ENCODE assay signal across 24 cellular contexts in the genomic region with DNA sequence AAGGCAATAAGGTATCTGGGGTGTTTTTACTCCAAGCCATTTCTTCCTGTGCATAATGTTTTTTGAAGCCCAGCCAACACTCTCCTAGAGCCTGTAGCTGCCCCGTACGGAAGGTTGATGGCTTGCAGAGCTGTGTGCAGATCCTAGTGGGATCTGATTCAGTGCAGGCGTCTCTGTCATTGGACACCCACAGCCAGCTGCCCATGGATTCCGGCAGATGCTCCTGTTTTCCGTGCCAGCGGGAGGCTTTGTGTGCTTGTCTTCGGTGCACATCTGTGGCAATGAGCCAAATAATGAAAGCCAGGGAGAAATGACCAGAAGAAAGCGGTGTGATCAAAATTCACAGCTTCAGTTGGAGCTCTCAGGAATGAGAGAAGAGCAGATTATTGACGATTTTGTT.
A peak's percentile ranks its signal among the peaks of the same experiment; 100 is the strongest.
DNase-seq lines count a peak whose midpoint lies in the region; ATAC-seq and TF ChIP-seq lines count a peak whose summit lies in the region.
"Had no signal": no experiment of that assay in that cellular context is flagged by ENCODE, and none has a peak within 500 bp of the region (broad histone marks: within the 10 kb centered on the region; RNA-seq: fewer than 3 reads in every experiment).

No MANE protein-coding gene starts in this region.

- H2AFZ ChIP-seq in smooth muscle cell (ENCODE audit: low read depth) = no peak overlapping the region

- H4K20me1 ChIP-seq in smooth muscle cell (ENCODE audit: low read depth) = no peaks in the 10 kb centered on the region

- H3K27me3 ChIP-seq in smooth muscle cell (ENCODE audit: low read depth) = peaks cover 16% of the 10 kb centered on the region
- H3K27me3 ChIP-seq: cardiac muscle cell, gastroesophageal sphincter, sigmoid colon had no signal

- H3F3A ChIP-seq in smooth muscle cell (ENCODE audit: low read depth) = no peaks in the 10 kb centered on the region

- no peak for ATAC-seq in omental fat pad (ENCODE audit: low FRiP score)
- no peak for ATAC-seq in esophagus mucosa
- ATAC-seq: gastroesophageal sphincter; naive thymus-derived CD8-positive, alpha-beta T cell had no signal

- DNase-seq in NCI-H1105 treated with DMSO at 0.1 percent for 48 hours (lab: John Stamatoyannopoulos, UW) (peak; percentile 9), NCI-H1105 (lab: John Stamatoyannopoulos, UW) (no peak), NCI-H2171 treated with DMSO at 0.1 percent for 48 hours (lab: John Stamatoyannopoulos, UW) (peak; percentile 89), SHP77 treated with DMSO at 0.1 percent for 48 hours (lab: John Stamatoyannopoulos, UW) (peak; percentile 95), smooth muscle cell (lab: John Stamatoyannopoulos, UW; ENCODE audit: unreplicated experiment) (no peak), omental fat pad (ENCODE audit: low spot score) (no peak)
- DNase-seq in stimulated activated CD4-positive, alpha-beta T cell treated with anti-CD3 and anti-CD28 coated beads, Interleukin-4, amount 100 ng/mL, for 24 hours = no peak
- DNase-seq: 8988T; activated CD4-positive, alpha-beta T cell treated with anti-CD3 and anti-CD28 coated beads, Interleukin-2, amount 50 U/mL, for 48 hours; activated gamma-delta T cell treated with Interleukin-2 at 50 U/mL for 16 hours; activated T-cell treated with anti-CD3 and anti-CD28 coated beads for 4 hours; amniotic stem cell; erythroblast; H9; mesenchymal stem cell; naive thymus-derived CD8-positive, alpha-beta T cell; NCI-H2107; SIG-M5; sigmoid colon; stimulated activated CD4-positive, alpha-beta T cell treated with anti-CD3 and anti-CD28 coated beads, Interleukin-2, amount 100 ng/mL, for 24 hours; T-helper 2 cell had no signal

- TF ChIP-seq CTCF in smooth muscle cell (IDR thresholded peaks at IDR 0.05; ENCODE audit: borderline replicate concordance, insufficient read depth, poor library complexity, severe bottlenecking) (no peak), omental fat pad (IDR thresholded peaks at IDR 0.05) (no peak)

- H3K36me3 ChIP-seq in smooth muscle cell (ENCODE audit: low read depth) = no peaks in the 10 kb centered on the region
- H3K36me3 ChIP-seq: cardiac muscle cell, gastroesophageal sphincter, sigmoid colon had no signal

- no peak overlapping the region for H3K27ac ChIP-seq in smooth muscle cell (ENCODE audit: low read depth)
- H3K27ac ChIP-seq: cardiac muscle cell, gastroesophageal sphincter had no signal

- H3K79me2 ChIP-seq in smooth muscle cell (ENCODE audit: low read depth) = no peaks in the 10 kb centered on the region

- 26% methylated on average over 9 of the region's 9 CpGs for WGBS in smooth muscle cell (ENCODE audit: low lambda C conversion rate)

- no peak overlapping the region for H3K4me3 ChIP-seq in smooth muscle cell
- H3K4me3 ChIP-seq: cardiac muscle cell, gastroesophageal sphincter, sigmoid colon had no signal

- H3K4me2 ChIP-seq in smooth muscle cell = peak overlapping the region; percentile 18

- no peaks in the 10 kb centered on the region for H3K4me1 ChIP-seq in smooth muscle cell (ENCODE audit: low read depth)

- H3K9ac ChIP-seq in smooth muscle cell (ENCODE audit: low read depth) = no peak overlapping the region

- H3K9me3 ChIP-seq in smooth muscle cell (replicated peaks; ENCODE audit: low read depth) = no peaks in the 10 kb centered on the region
- H3K9me3 ChIP-seq: gastroesophageal sphincter, sigmoid colon had no signal

Comparison
In these comparisons a context has a peak if more than half of its experiments do, and no peak if none do; other contexts are left out.
1. DNase-seq: peak in NCI-H1105 treated with DMSO at 0.1 percent for 48 hours (single experiment), NCI-H2171 treated with DMSO at 0.1 percent for 48 hours (single experiment) and SHP77 treated with DMSO at 0.1 percent for 48 hours (single experiment); none in NCI-H1105 (single experiment), smooth muscle cell (single experiment), stimulated activated CD4-positive, alpha-beta T cell treated with anti-CD3 and anti-CD28 coated beads, Interleukin-4, amount 100 ng/mL, for 24 hours (single experiment) and omental fat pad (single experiment).